ENCODE assay signal across 1 cellular context in the genomic region with DNA sequence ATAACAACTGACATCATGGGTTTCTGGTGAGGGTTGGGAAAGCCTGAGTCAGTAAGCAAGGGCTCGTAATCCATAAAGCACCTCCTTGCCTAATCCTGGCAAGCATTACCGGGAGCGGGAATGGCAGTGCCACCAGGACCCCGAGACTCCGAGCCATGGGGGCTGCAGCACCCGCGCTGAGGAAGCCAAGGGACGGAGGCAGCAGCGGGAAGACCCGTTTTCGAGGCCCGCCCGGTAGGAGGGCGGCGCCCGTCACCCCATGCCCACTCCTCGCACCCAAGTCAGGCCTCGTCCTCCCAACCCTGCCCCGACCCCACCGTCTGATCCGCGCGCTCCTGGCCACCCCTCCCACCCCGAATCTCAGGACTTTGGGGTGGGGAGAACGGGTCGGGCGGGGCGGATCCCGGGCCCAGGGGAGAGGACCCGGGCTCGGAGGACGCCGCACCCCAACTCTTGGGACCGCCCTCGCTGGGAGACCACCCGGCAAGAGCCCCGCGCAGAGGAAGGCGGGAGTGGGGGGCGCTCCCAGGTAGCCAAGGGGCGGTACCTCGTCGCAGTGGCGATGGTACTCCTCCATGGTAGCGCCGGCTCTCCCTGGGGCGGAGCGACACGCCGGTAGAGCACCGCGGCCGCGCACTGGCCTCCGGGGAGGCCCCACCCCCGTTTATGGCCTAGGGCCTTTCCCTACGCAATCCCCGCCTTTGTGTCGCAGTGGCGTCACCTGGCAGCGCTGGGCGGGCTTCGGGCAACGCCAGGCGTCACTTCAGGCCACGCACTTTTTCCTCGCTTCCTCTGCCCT.
TF ChIP-seq lines count a peak whose summit lies in the region.

A gene with protein sequence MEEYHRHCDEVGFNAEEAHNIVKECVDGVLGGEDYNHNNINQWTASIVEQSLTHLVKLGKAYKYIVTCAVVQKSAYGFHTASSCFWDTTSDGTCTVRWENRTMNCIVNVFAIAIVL (minus strand): TSS at position 638 of the 799 bp plus-strand sequence. CDS start 61 bp downstream, at position 577.

TF ChIP-seq in HEK293, 187 proteins besides CTCF, POLR2A, EP300 and RAD21 (continued from another document and continues in another):
- TF ChIP-seq, protein P1, sequence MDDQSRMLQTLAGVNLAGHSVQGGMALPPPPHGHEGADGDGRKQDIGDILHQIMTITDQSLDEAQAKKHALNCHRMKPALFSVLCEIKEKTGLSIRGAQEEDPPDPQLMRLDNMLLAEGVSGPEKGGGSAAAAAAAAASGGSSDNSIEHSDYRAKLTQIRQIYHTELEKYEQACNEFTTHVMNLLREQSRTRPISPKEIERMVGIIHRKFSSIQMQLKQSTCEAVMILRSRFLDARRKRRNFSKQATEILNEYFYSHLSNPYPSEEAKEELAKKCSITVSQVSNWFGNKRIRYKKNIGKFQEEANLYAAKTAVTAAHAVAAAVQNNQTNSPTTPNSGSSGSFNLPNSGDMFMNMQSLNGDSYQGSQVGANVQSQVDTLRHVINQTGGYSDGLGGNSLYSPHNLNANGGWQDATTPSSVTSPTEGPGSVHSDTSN (CRISPR knock-in tag; IDR thresholded peaks at IDR 0.05) = no peak
- TF ChIP-seq, protein P2, sequence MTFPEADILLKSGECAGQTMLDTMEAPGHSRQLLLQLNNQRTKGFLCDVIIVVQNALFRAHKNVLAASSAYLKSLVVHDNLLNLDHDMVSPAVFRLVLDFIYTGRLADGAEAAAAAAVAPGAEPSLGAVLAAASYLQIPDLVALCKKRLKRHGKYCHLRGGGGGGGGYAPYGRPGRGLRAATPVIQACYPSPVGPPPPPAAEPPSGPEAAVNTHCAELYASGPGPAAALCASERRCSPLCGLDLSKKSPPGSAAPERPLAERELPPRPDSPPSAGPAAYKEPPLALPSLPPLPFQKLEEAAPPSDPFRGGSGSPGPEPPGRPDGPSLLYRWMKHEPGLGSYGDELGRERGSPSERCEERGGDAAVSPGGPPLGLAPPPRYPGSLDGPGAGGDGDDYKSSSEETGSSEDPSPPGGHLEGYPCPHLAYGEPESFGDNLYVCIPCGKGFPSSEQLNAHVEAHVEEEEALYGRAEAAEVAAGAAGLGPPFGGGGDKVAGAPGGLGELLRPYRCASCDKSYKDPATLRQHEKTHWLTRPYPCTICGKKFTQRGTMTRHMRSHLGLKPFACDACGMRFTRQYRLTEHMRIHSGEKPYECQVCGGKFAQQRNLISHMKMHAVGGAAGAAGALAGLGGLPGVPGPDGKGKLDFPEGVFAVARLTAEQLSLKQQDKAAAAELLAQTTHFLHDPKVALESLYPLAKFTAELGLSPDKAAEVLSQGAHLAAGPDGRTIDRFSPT (tag by site-specific recombination; IDR thresholded peaks at IDR 0.05) = peak; percentile 87
- TF ChIP-seq, protein P3, sequence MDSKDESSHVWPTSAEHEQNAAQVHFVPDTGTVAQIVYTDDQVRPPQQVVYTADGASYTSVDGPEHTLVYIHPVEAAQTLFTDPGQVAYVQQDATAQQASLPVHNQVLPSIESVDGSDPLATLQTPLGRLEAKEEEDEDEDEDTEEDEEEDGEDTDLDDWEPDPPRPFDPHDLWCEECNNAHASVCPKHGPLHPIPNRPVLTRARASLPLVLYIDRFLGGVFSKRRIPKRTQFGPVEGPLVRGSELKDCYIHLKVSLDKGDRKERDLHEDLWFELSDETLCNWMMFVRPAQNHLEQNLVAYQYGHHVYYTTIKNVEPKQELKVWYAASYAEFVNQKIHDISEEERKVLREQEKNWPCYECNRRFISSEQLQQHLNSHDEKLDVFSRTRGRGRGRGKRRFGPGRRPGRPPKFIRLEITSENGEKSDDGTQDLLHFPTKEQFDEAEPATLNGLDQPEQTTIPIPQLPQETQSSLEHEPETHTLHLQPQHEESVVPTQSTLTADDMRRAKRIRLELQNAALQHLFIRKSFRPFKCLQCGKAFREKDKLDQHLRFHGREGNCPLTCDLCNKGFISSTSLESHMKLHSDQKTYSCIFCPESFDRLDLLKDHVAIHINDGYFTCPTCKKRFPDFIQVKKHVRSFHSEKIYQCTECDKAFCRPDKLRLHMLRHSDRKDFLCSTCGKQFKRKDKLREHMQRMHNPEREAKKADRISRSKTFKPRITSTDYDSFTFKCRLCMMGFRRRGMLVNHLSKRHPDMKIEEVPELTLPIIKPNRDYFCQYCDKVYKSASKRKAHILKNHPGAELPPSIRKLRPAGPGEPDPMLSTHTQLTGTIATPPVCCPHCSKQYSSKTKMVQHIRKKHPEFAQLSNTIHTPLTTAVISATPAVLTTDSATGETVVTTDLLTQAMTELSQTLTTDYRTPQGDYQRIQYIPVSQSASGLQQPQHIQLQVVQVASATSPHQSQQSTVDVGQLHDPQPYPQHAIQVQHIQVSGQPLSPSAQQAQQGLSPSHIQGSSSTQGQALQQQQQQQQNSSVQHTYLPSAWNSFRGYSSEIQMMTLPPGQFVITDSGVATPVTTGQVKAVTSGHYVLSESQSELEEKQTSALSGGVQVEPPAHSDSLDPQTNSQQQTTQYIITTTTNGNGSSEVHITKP (tag by site-specific recombination; IDR thresholded peaks at IDR 0.05) = peak; percentile 89
- no peak for TF ChIP-seq ZNF23 (tag by site-specific recombination; IDR thresholded peaks at IDR 0.05; ENCODE audit: borderline replicate concordance)
- no peak for TF ChIP-seq ZNF664 (tag by site-specific recombination; IDR thresholded peaks at IDR 0.05)
- TF ChIP-seq, protein P4, sequence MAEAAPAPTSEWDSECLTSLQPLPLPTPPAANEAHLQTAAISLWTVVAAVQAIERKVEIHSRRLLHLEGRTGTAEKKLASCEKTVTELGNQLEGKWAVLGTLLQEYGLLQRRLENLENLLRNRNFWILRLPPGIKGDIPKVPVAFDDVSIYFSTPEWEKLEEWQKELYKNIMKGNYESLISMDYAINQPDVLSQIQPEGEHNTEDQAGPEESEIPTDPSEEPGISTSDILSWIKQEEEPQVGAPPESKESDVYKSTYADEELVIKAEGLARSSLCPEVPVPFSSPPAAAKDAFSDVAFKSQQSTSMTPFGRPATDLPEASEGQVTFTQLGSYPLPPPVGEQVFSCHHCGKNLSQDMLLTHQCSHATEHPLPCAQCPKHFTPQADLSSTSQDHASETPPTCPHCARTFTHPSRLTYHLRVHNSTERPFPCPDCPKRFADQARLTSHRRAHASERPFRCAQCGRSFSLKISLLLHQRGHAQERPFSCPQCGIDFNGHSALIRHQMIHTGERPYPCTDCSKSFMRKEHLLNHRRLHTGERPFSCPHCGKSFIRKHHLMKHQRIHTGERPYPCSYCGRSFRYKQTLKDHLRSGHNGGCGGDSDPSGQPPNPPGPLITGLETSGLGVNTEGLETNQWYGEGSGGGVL (tag by site-specific recombination; IDR thresholded peaks at IDR 0.05) = peak; percentile 48
- TF ChIP-seq SP7 (tag by site-specific recombination; IDR thresholded peaks at IDR 0.05) = peak; percentile 61; the same call in 1 of the 2 replicates
- TF ChIP-seq ZBTB8A (tag by site-specific recombination; IDR thresholded peaks at IDR 0.05) = peak; percentile 97
- TF ChIP-seq, protein P5, sequence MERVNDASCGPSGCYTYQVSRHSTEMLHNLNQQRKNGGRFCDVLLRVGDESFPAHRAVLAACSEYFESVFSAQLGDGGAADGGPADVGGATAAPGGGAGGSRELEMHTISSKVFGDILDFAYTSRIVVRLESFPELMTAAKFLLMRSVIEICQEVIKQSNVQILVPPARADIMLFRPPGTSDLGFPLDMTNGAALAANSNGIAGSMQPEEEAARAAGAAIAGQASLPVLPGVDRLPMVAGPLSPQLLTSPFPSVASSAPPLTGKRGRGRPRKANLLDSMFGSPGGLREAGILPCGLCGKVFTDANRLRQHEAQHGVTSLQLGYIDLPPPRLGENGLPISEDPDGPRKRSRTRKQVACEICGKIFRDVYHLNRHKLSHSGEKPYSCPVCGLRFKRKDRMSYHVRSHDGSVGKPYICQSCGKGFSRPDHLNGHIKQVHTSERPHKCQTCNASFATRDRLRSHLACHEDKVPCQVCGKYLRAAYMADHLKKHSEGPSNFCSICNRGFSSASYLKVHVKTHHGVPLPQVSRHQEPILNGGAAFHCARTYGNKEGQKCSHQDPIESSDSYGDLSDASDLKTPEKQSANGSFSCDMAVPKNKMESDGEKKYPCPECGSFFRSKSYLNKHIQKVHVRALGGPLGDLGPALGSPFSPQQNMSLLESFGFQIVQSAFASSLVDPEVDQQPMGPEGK (tag by site-specific recombination; IDR thresholded peaks at IDR 0.05) = peak; percentile 81
- 0 out of 2 replicates have a peak, but pooled peaks have one; percentile 39 for TF ChIP-seq ZNF777 (tag by site-specific recombination; IDR thresholded peaks at IDR 0.05; ENCODE audit: borderline replicate concordance)
- peak; percentile 96 for TF ChIP-seq GLIS2 (tag by site-specific recombination; IDR thresholded peaks at IDR 0.05)
- TF ChIP-seq, protein P6, sequence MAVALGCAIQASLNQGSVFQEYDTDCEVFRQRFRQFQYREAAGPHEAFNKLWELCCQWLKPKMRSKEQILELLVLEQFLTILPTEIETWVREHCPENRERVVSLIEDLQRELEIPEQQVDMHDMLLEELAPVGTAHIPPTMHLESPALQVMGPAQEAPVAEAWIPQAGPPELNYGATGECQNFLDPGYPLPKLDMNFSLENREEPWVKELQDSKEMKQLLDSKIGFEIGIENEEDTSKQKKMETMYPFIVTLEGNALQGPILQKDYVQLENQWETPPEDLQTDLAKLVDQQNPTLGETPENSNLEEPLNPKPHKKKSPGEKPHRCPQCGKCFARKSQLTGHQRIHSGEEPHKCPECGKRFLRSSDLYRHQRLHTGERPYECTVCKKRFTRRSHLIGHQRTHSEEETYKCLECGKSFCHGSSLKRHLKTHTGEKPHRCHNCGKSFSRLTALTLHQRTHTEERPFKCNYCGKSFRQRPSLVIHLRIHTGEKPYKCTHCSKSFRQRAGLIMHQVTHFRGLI (tag by site-specific recombination; IDR thresholded peaks at IDR 0.05) = no peak
- peak; percentile 78 for TF ChIP-seq FEZF1 (tag by site-specific recombination; IDR thresholded peaks at IDR 0.05)
- TF ChIP-seq KLF16 (tag by site-specific recombination; IDR thresholded peaks at IDR 0.05) = peak; percentile 84; the same call in 1 of the 2 replicates
- TF ChIP-seq ZNF791 (tag by site-specific recombination; IDR thresholded peaks at IDR 0.05) = no peak
- TF ChIP-seq WT1 (tag by site-specific recombination; IDR thresholded peaks at IDR 0.05) = no peak
- no peak for TF ChIP-seq ZNF768 (tag by site-specific recombination; IDR thresholded peaks at IDR 0.05)
- no peak for TF ChIP-seq ZNF239 (tag by site-specific recombination; IDR thresholded peaks at IDR 0.05)
- TF ChIP-seq ZFP37 (tag by site-specific recombination; IDR thresholded peaks at IDR 0.05) = no peak
- no peak for TF ChIP-seq ZNF426 (tag by site-specific recombination; IDR thresholded peaks at IDR 0.05)
- TF ChIP-seq ZNF561 (tag by site-specific recombination; IDR thresholded peaks at IDR 0.05; ENCODE audit: borderline replicate concordance) = no peak; the same call in 1 of the 2 replicates
- TF ChIP-seq OSR2 (tag by site-specific recombination; IDR thresholded peaks at IDR 0.05) = peak; percentile 18; the same call in 1 of the 2 replicates
- TF ChIP-seq ZBTB17 (tag by site-specific recombination; IDR thresholded peaks at IDR 0.05) = peak; percentile 47; the same call in 1 of the 2 replicates
- peak; percentile 38; the same call in 1 of the 2 replicates for TF ChIP-seq ZNF610 (tag by site-specific recombination; IDR thresholded peaks at IDR 0.05; ENCODE audit: borderline replicate concordance)
- peak; percentile 90 for TF ChIP-seq ZNF341 (tag by site-specific recombination; IDR thresholded peaks at IDR 0.05; ENCODE audit: low read depth)
- TF ChIP-seq ZEB2 (tag by site-specific recombination; IDR thresholded peaks at IDR 0.05) = peak; percentile 80; the same call in 1 of the 2 replicates
- TF ChIP-seq ZNF157 (tag by site-specific recombination; IDR thresholded peaks at IDR 0.05) = no peak
- no peak for TF ChIP-seq ZNF48 (tag by site-specific recombination; IDR thresholded peaks at IDR 0.05)
- TF ChIP-seq, protein P7, sequence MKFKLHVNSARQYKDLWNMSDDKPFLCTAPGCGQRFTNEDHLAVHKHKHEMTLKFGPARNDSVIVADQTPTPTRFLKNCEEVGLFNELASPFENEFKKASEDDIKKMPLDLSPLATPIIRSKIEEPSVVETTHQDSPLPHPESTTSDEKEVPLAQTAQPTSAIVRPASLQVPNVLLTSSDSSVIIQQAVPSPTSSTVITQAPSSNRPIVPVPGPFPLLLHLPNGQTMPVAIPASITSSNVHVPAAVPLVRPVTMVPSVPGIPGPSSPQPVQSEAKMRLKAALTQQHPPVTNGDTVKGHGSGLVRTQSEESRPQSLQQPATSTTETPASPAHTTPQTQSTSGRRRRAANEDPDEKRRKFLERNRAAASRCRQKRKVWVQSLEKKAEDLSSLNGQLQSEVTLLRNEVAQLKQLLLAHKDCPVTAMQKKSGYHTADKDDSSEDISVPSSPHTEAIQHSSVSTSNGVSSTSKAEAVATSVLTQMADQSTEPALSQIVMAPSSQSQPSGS (tag by site-specific recombination; IDR thresholded peaks at IDR 0.05; ENCODE audit: low read depth) = peak; percentile 67
- no peak for TF ChIP-seq HOXC10 (CRISPR knock-in tag; IDR thresholded peaks at IDR 0.05)
- peak; percentile 83 for TF ChIP-seq ZNF76 (tag by site-specific recombination; IDR thresholded peaks at IDR 0.05; ENCODE audit: borderline replicate concordance, low read depth)
- TF ChIP-seq ZNF785 (tag by site-specific recombination; IDR thresholded peaks at IDR 0.05) = no peak
- TF ChIP-seq, protein P8, sequence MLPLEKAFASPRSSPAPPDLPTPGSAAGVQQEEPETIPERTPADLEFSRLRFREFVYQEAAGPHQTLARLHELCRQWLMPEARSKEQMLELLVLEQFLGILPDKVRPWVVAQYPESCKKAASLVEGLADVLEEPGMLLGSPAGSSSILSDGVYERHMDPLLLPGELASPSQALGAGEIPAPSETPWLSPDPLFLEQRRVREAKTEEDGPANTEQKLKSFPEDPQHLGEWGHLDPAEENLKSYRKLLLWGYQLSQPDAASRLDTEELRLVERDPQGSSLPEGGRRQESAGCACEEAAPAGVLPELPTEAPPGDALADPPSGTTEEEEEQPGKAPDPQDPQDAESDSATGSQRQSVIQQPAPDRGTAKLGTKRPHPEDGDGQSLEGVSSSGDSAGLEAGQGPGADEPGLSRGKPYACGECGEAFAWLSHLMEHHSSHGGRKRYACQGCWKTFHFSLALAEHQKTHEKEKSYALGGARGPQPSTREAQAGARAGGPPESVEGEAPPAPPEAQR (tag by site-specific recombination; IDR thresholded peaks at IDR 0.05) = no peak
- peak; percentile 21; the same call in 1 of the 2 replicates for TF ChIP-seq ZNF394 (tag by site-specific recombination; IDR thresholded peaks at IDR 0.05; ENCODE audit: borderline replicate concordance)
- TF ChIP-seq, protein P9, sequence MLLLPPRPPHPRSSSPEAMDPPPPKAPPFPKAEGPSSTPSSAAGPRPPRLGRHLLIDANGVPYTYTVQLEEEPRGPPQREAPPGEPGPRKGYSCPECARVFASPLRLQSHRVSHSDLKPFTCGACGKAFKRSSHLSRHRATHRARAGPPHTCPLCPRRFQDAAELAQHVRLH (tag by site-specific recombination; IDR thresholded peaks at IDR 0.05) = peak; percentile 42; the same call in 1 of the 2 replicates
- no peak for TF ChIP-seq ZNF16 (tag by site-specific recombination; IDR thresholded peaks at IDR 0.05; ENCODE audit: low read depth)
- peak; percentile 48 for TF ChIP-seq ZFHX2 (tag by site-specific recombination; conservative IDR thresholded peaks at IDR 0.05)
- no peak for TF ChIP-seq ZNF138 (tag by site-specific recombination; IDR thresholded peaks at IDR 0.05; ENCODE audit: borderline replicate concordance)
- TF ChIP-seq ZSCAN16 (tag by site-specific recombination; IDR thresholded peaks at IDR 0.05) = no peak
